Comparison of ENCODE assay signal across 5 cellular contexts in genomic region chr14:19380137-19380536, GRCh38. TPM values are rescaled to one million over a fixed set of nuclear protein-coding genes. Genes with fewer than 3 reads are reported as not detected.
"Had no signal": no experiment of that assay in that cellular context is flagged by ENCODE, and none has a peak within 500 bp of the region (broad histone marks: within the 10 kb centered on the region; RNA-seq: fewer than 3 reads in every experiment).

No MANE protein-coding gene starts in this region.

RNA-seq across cellular contexts. Expression of gene POTEG, which starts 54.0 kb away (rescaled TPM):
- total RNA-seq: GM23248, H7, HT-29, IMR-90, K562 had no signal
- polyA plus RNA-seq: GM23248, IMR-90, K562 had no signal
